In genomic region chr21:42892582-42892930, GRCh38 we compare ENCODE assay signal across 8 cellular contexts. TPM values are rescaled to one million over a fixed set of nuclear protein-coding genes. Genes with fewer than 3 reads are reported as not detected.
DNase-seq lines count a peak whose midpoint lies in the region; ATAC-seq and TF ChIP-seq lines count a peak whose summit lies in the region.

No MANE protein-coding gene starts in this region.

- peak overlapping the region; percentile 93 for H3K18ac ChIP-seq in H9 (ENCODE audit: insufficient read length, low read depth, low read length)

- peaks cover 10 to 16% (median 11%) of the 10 kb centered on the region in 3 experiments for H3K36me3 Mint-ChIP-seq in H9 (ENCODE audit: insufficient read depth in 1 of 3, low read depth in 3 of 3)
- peaks cover 6% of the 10 kb centered on the region for H3K36me3 Mint-ChIP-seq in activated CD8-positive, alpha-beta T cell treated with anti-CD3 and anti-CD28 coated beads for 36 hours (ENCODE audit: low read depth)
- peaks cover 8% of the 10 kb centered on the region for H3K36me3 Mint-ChIP-seq in stimulated activated memory B cell treated with anti-CD40 and anti-IgM and Interleukin-4, amounts not matched to agents 10 μg/mL and 1 μg/mL and 100 μg/mL, for 72 hours

- H3K4me3 Mint-ChIP-seq in H9, result peak overlapping the region; percentile 85 to 89
- peak overlapping the region; percentile 87 for H3K4me3 Mint-ChIP-seq in activated CD8-positive, alpha-beta T cell treated with anti-CD3 and anti-CD28 coated beads for 36 hours
- H3K4me3 Mint-ChIP-seq in stimulated activated memory B cell treated with anti-CD40 and anti-IgM and Interleukin-4, amounts not matched to agents 10 μg/mL and 1 μg/mL and 100 μg/mL, for 72 hours, result peak overlapping the region; percentile 92

- no peak overlapping the region for H2BK20ac ChIP-seq in H9 (ENCODE audit: low read depth, low read length, poor library complexity, severe bottlenecking)

- no peak overlapping the region for H2BK12ac ChIP-seq in H9 (ENCODE audit: insufficient read length, low read depth, low read length)

- no peak overlapping the region for H2BK15ac ChIP-seq in H9 (ENCODE audit: low read depth, low read length)

- H3K4me1 ChIP-seq in H9 (ENCODE audit: insufficient read depth, low read length), result no peaks in the 10 kb centered on the region; the same call in 1 of the 2 replicates

- H2AFZ ChIP-seq in H9 (ENCODE audit: low read length), result no peak overlapping the region

- H3K9ac ChIP-seq in H9 (ENCODE audit: extremely low read depth, insufficient read length, low read length), result peak overlapping the region; percentile 74

- H3K4me2 ChIP-seq in H9 (ENCODE audit: insufficient read depth, insufficient read length, low read length), result peak overlapping the region; percentile 42

- no peaks in the 10 kb centered on the region for H3K9me3 ChIP-seq in H9 (ENCODE audit: control insufficient read depth, low read depth, low read length)

- peak overlapping the region; percentile 89 for H3K14ac ChIP-seq in H9 (ENCODE audit: insufficient read depth, low read length)

- no peak overlapping the region for H3T11ph ChIP-seq in H9 (ENCODE audit: low read length)

- ATAC-seq in activated CD8-positive, alpha-beta T cell treated with anti-CD3 and anti-CD28 coated beads for 36 hours, result no peak
- no peak for ATAC-seq in stimulated activated memory B cell treated with anti-CD40 and anti-IgM and Interleukin-4, amounts not matched to agents 10 μg/mL and 1 μg/mL and 100 μg/mL, for 72 hours
- no peak for ATAC-seq in GM21619 (IDR thresholded peaks at IDR 0.05; ENCODE audit: unreplicated experiment)

- no peak overlapping the region for H3K4ac ChIP-seq in H9 (ENCODE audit: low read depth, low read length)

- no peaks in the 10 kb centered on the region for H3K9me3 Mint-ChIP-seq in H9
- H3K9me3 Mint-ChIP-seq in activated CD8-positive, alpha-beta T cell treated with anti-CD3 and anti-CD28 coated beads for 36 hours, result no peaks in the 10 kb centered on the region
- no peaks in the 10 kb centered on the region for H3K9me3 Mint-ChIP-seq in stimulated activated memory B cell treated with anti-CD40 and anti-IgM and Interleukin-4, amounts not matched to agents 10 μg/mL and 1 μg/mL and 100 μg/mL, for 72 hours

- no peaks in the 10 kb centered on the region for H3K27me3 ChIP-seq in H9 (ENCODE audit: insufficient read depth, low read length)

- H2BK5ac ChIP-seq in H9 (ENCODE audit: insufficient read length, low read length), result no peak overlapping the region

- no peak overlapping the region for H2BK120ac ChIP-seq in H9 (ENCODE audit: low read depth, low read length, poor library complexity, severe bottlenecking)

- no peak for DNase-seq in AG04449 (ENCODE audit: low read depth, low spot score)
- no peak for DNase-seq in H9
- DNase-seq in activated CD8-positive, alpha-beta T cell treated with anti-CD3 and anti-CD28 coated beads for 36 hours, result no peak
- no peak for DNase-seq in NCI-H1436 (lab: John Stamatoyannopoulos, UW)
- DNase-seq in T1000 (lab: John Stamatoyannopoulos, UW), result no peak

- POLR2A ChIA-PET in AG04449 (lab: Yijun Ruan, JAX), result interaction anchor here (0.7 to 1.4 kb wide), 2 partner anchors 11 to 14 kb away, joined by 3 to 9 read pairs; no protein-coding TSS in a partner anchor
- POLR2A ChIA-PET in activated CD8-positive, alpha-beta T cell treated with anti-CD3 and anti-CD28 coated beads for 36 hours (lab: Charles Lee), result interaction anchor here (0.7 to 2.3 kb wide), 7 partner anchors 11 to 99 kb away, joined by 3 to 21 read pairs (median 4); partner anchors contain the start of gene WDR4

- H2AK5ac ChIP-seq in H9 (ENCODE audit: insufficient read length, low read length), result no peak overlapping the region

- WGBS in H9 (ENCODE audit: extremely low coverage, insufficient read length, low lambda C conversion rate), result no CpG with 5 or more reads among the region's 18 CpGs

- H3K79me2 ChIP-seq in H9 (ENCODE audit: insufficient read depth, low read length), result peaks cover 3% of the 10 kb centered on the region; the same call in 1 of the 2 replicates

- H3K56ac ChIP-seq in H9 (ENCODE audit: insufficient read length, low read depth, low read length), result no peak overlapping the region

- H3K23me2 ChIP-seq in H9 (ENCODE audit: insufficient read length, low read depth, low read length, poor library complexity, severe bottlenecking), result peaks cover 3% of the 10 kb centered on the region

- peak overlapping the region; percentile 93 to 94 (median 94) for H3K27ac Mint-ChIP-seq in H9
- peak overlapping the region; percentile 92 for H3K27ac Mint-ChIP-seq in activated CD8-positive, alpha-beta T cell treated with anti-CD3 and anti-CD28 coated beads for 36 hours
- peak overlapping the region; percentile 89 for H3K27ac Mint-ChIP-seq in stimulated activated memory B cell treated with anti-CD40 and anti-IgM and Interleukin-4, amounts not matched to agents 10 μg/mL and 1 μg/mL and 100 μg/mL, for 72 hours

- CTCF ChIA-PET in AG04449 (lab: Yijun Ruan, JAX), result interaction anchor here (0.5 to 1.4 kb wide), 3 partner anchors 15 to 22 kb away, joined by 3 to 4 read pairs (median 3); no protein-coding TSS in a partner anchor
- CTCF ChIA-PET in activated CD8-positive, alpha-beta T cell treated with anti-CD3 and anti-CD28 coated beads for 36 hours (lab: Charles Lee), result interaction anchor here (0.7 to 1.4 kb wide), 2 partner anchors 31 to 300 kb away, joined by 3 to 4 read pairs; no protein-coding TSS in a partner anchor

- intact Hi-C loops in activated CD8-positive, alpha-beta T cell treated with anti-CD3 and anti-CD28 coated beads for 36 hours (cut with micrococcal nuclease), result no loop called here

- no peaks in the 10 kb centered on the region for H4K20me1 ChIP-seq in H9 (ENCODE audit: control insufficient read depth, insufficient read depth, insufficient read length)

- peaks cover 7 to 11% of the 10 kb centered on the region in 2 experiments; a peak in 3 of 4 replicates for H3K4me1 Mint-ChIP-seq in H9
- peaks cover 10% of the 10 kb centered on the region for H3K4me1 Mint-ChIP-seq in activated CD8-positive, alpha-beta T cell treated with anti-CD3 and anti-CD28 coated beads for 36 hours (ENCODE audit: low read depth)
- peaks cover 6% of the 10 kb centered on the region for H3K4me1 Mint-ChIP-seq in stimulated activated memory B cell treated with anti-CD40 and anti-IgM and Interleukin-4, amounts not matched to agents 10 μg/mL and 1 μg/mL and 100 μg/mL, for 72 hours

- peaks cover 3% of the 10 kb centered on the region for H3K79me1 ChIP-seq in H9 (ENCODE audit: insufficient read depth, low read depth, low read length, poor library complexity, severe bottlenecking)

- no peaks in the 10 kb centered on the region for H3K27me3 Mint-ChIP-seq in H9 (ENCODE audit: low read depth)
- H3K27me3 Mint-ChIP-seq in activated CD8-positive, alpha-beta T cell treated with anti-CD3 and anti-CD28 coated beads for 36 hours, result no peaks in the 10 kb centered on the region
- no peaks in the 10 kb centered on the region for H3K27me3 Mint-ChIP-seq in stimulated activated memory B cell treated with anti-CD40 and anti-IgM and Interleukin-4, amounts not matched to agents 10 μg/mL and 1 μg/mL and 100 μg/mL, for 72 hours

- no peak for TF ChIP-seq CTCF in AG04449 (IDR thresholded peaks at IDR 0.05; ENCODE audit: insufficient read depth, low read length, missing control alignments)
- no peak for TF ChIP-seq CTCF in H9 (conservative IDR thresholded peaks at IDR 0.05)
- TF ChIP-seq CTCF in activated CD8-positive, alpha-beta T cell treated with anti-CD3 and anti-CD28 coated beads for 36 hours (IDR thresholded peaks at IDR 0.05), result no peak

- no peak overlapping the region for H3K27ac ChIP-seq in H9 (ENCODE audit: insufficient read length, low read depth, low read length)

- H3K23ac ChIP-seq in H9 (ENCODE audit: insufficient read length, low read depth, low read length), result no peak overlapping the region

- H4K91ac ChIP-seq in H9 (ENCODE audit: insufficient read length, low read depth, low read length), result no peak overlapping the region

- H3K4me3 ChIP-seq in AG04449 (ENCODE audit: low read depth, low read length) (peak overlapping the region; percentile 87), iPS-11a (ENCODE audit: low read depth, low read length) (peak overlapping the region; percentile 31)

- H4K5ac ChIP-seq in H9 (ENCODE audit: insufficient read length, low read depth, low read length), result peak overlapping the region; percentile 14

- no peak overlapping the region for H4K8ac ChIP-seq in H9 (replicated peaks; ENCODE audit: insufficient read length, low read depth, low read length)

RNA-seq across cellular contexts. Expression of gene NDUFV3, which starts 0.6 kb away (rescaled TPM):
- total RNA-seq in H9 (2021), result 32.6 and 35.6 TPM in 2 replicates
- total RNA-seq in activated CD8-positive, alpha-beta T cell treated with anti-CD3 and anti-CD28 coated beads for 36 hours, result 10 to 100 TPM; 29.0 to 29.8 TPM

RNA-seq across cellular contexts. Expression of gene WDR4, which starts 13.2 kb away (rescaled TPM):
- total RNA-seq in H9 (2021), result 53.0 and 54.4 TPM in 2 replicates
- total RNA-seq in activated CD8-positive, alpha-beta T cell treated with anti-CD3 and anti-CD28 coated beads for 36 hours, result 10 to 100 TPM; 49.8 to 53.5 TPM

RNA-seq across cellular contexts. Expression of gene ERVH48-1, which starts 32.9 kb away (rescaled TPM):
- total RNA-seq in H9 (2021), result 234 and 238 TPM in 2 replicates
- under 1 TPM; 0.18 to 0.29 TPM for total RNA-seq in activated CD8-positive, alpha-beta T cell treated with anti-CD3 and anti-CD28 coated beads for 36 hours

Comparison
In these comparisons a context has a peak if more than half of its experiments do, and no peak if none do; other contexts are left out.
1. RNA of gene ERVH48-1, which starts 32.9 kb away (total RNA-seq): 234 to 238 TPM in H9; 0.18 to 0.29 TPM in activated CD8-positive, alpha-beta T cell treated with anti-CD3 and anti-CD28 coated beads for 36 hours; every median in the first group is over 100 times any median in the second.
2. Peak in every context shown above with its lines, with median percentiles within 50 percentile points of each other: H3K27ac Mint-ChIP-seq and H3K4me3 Mint-ChIP-seq.